17 cellular contexts compared by ENCODE assay signal in genomic region chr17:74795327-74796020, GRCh38. TPM values are rescaled to one million over a fixed set of nuclear protein-coding genes. Genes with fewer than 3 reads are reported as not detected.
A peak's percentile ranks its signal among the peaks of the same experiment; 100 is the strongest.
DNase-seq lines count a peak whose midpoint lies in the region; ATAC-seq, FAIRE-seq and TF ChIP-seq lines count a peak whose summit lies in the region.
"Had no signal": no experiment of that assay in that cellular context is flagged by ENCODE, and none has a peak within 500 bp of the region (broad histone marks: within the 10 kb centered on the region; RNA-seq: fewer than 3 reads in every experiment).

No MANE protein-coding gene starts in this region.

- ATAC-seq in left ventricle myocardium superior (no peak), GM21423 (IDR thresholded peaks at IDR 0.05; ENCODE audit: unreplicated experiment) (no peak)
- ATAC-seq: HCT116 had no signal

- TF ChIP-seq CTCF in bronchial epithelial cell (IDR thresholded peaks at IDR 0.05; ENCODE audit: insufficient read depth, low read length, severe bottlenecking): no peak
- TF ChIP-seq CTCF in lower leg skin (IDR thresholded peaks at IDR 0.05): no peak
- TF ChIP-seq CTCF in sigmoid colon (IDR thresholded peaks at IDR 0.05): no peak

- H3K27me3 ChIP-seq in bronchial epithelial cell (ENCODE audit: control insufficient read depth, insufficient read depth, low read length) (no peaks in the 10 kb centered on the region), sigmoid colon (no peaks in the 10 kb centered on the region)

- peak overlapping the region; percentile 51 for H3K27ac ChIP-seq in substantia nigra (ENCODE audit: low read depth, low read length, poor library complexity, severe bottlenecking)
- no peak overlapping the region for H3K27ac ChIP-seq in sigmoid colon
- H3K27ac ChIP-seq: GM23248 had no signal

- peak; percentile 43 for FAIRE-seq in bronchial epithelial cell (lab: Jason Lieb, UNC)
- FAIRE-seq: D721Med, H54 had no signal

- no peak overlapping the region for H3K4me3 ChIP-seq in bronchial epithelial cell (ENCODE audit: low read depth, low read length)
- H3K4me3 ChIP-seq in lower leg skin (ENCODE audit: low read depth, poor library complexity, severe bottlenecking): no peak overlapping the region
- no peak overlapping the region for H3K4me3 ChIP-seq in sigmoid colon
- H3K4me3 ChIP-seq: GM23248 had no signal

- TF ChIP-seq POLR2A in lower leg skin (IDR thresholded peaks at IDR 0.05): no peak
- TF ChIP-seq POLR2A in sigmoid colon (IDR thresholded peaks at IDR 0.05): no peak

- DNase-seq in left ventricle myocardium superior: peak; percentile 26
- no peak for DNase-seq in cardiac septum (ENCODE audit: low spot score)
- no peak for DNase-seq in bronchial epithelial cell (ENCODE audit: low read depth)
- DNase-seq in substantia nigra (lab: John Stamatoyannopoulos, UW): peak in 5 of 49 donors; percentile 9 to 36 (median 23)
- no peak for DNase-seq in lower leg skin (ENCODE audit: low spot score in 2 of 2)
- DNase-seq in sigmoid colon: no peak
- DNase-seq: ACHN; CD4-positive, alpha-beta memory T cell; DMS153; GF-D8; GM23248; KBM-7 had no signal

- H3K4me1 ChIP-seq in sigmoid colon: peaks cover 0 to 6% (median 0%) of the 10 kb centered on the region in 4 donors

- intact Hi-C loops in left ventricle myocardium superior (cut with micrococcal nuclease): no loop called here
- intact Hi-C loops in cardiac septum (cut with DNase I): no loop called here
- intact Hi-C loops in lower leg skin (cut with DNase I; ENCODE audit: low total_unique reads): no loop called here
- intact Hi-C loops in sigmoid colon (cut with DNase I): no loop called here

- no peak for TF ChIP-seq EP300 in sigmoid colon (IDR thresholded peaks at IDR 0.05)

- H3K36me3 ChIP-seq in bronchial epithelial cell (ENCODE audit: control insufficient read depth, insufficient read depth, low read length) (peaks cover 14% of the 10 kb centered on the region), sigmoid colon (peaks cover 0 to 87% (median 27%) of the 10 kb centered on the region in 4 donors)

- H3K9me3 ChIP-seq in sigmoid colon: no peaks in the 10 kb centered on the region

- WGBS in lower leg skin, 2 donors: 90 to 92% methylated on average over 17 to 18 of the region's 18 CpGs
- 94 to 95% methylated on average over 18 of the region's 18 CpGs for WGBS in sigmoid colon, 2 donors

RNA-seq across cellular contexts. Expression of gene NAT9, which starts 19.3 kb away (rescaled TPM):
- total RNA-seq in left ventricle myocardium superior (21.1 TPM), cardiac septum (27.6 TPM), bronchial epithelial cell (35.8 and 64.5 TPM in 2 replicates), lower leg skin (10 to 100 TPM; 14.3 to 26.6 (median 18.1) TPM), sigmoid colon (10 to 100 TPM; 14.3 to 29.9 (median 21.7) TPM)
- 10 to 100 TPM; 11.3 to 36.4 (median 14.4) TPM for polyA plus RNA-seq in sigmoid colon

RNA-seq across cellular contexts. Expression of gene NHERF1, which starts 47.0 kb away (rescaled TPM):
- total RNA-seq in left ventricle myocardium superior: 16.0 TPM
- total RNA-seq in cardiac septum: 10.1 TPM
- total RNA-seq in bronchial epithelial cell: 35.3 and 55.8 TPM in 2 replicates
- total RNA-seq in lower leg skin: 10 to 100 TPM; 47.6 to 67.7 (median 58.6) TPM
- 10 to 100 TPM in 1 of 4 donors, 1 to 10 TPM in 3; 6.6 to 12.5 (median 7.3) TPM for total RNA-seq in sigmoid colon
- polyA plus RNA-seq in sigmoid colon: 100 to 1,000 TPM; 122 to 420 (median 194) TPM

RNA-seq across cellular contexts. Expression of gene RAB37, which starts 58.4 kb away (rescaled TPM):
- total RNA-seq in left ventricle myocardium superior (2.8 TPM), cardiac septum (0.94 TPM), bronchial epithelial cell (under 0.01 and 0.38 TPM in 2 replicates), lower leg skin (1 to 10 TPM in 1 of 4 donors, under 1 TPM in 1, not detected in 2; 0.57 to 1.7 TPM), sigmoid colon (1 to 10 TPM in 3 of 4 donors, under 1 TPM in 1; 0.54 to 4.1 (median 1.4) TPM)
- polyA plus RNA-seq in sigmoid colon: 10 to 100 TPM; 15.2 to 28.8 (median 16.9) TPM
- total RNA-seq: A172 had no signal
- polyA plus RNA-seq: GM23248 had no signal
